ENCODE assay signal across 27 cellular contexts in the genomic region with DNA sequence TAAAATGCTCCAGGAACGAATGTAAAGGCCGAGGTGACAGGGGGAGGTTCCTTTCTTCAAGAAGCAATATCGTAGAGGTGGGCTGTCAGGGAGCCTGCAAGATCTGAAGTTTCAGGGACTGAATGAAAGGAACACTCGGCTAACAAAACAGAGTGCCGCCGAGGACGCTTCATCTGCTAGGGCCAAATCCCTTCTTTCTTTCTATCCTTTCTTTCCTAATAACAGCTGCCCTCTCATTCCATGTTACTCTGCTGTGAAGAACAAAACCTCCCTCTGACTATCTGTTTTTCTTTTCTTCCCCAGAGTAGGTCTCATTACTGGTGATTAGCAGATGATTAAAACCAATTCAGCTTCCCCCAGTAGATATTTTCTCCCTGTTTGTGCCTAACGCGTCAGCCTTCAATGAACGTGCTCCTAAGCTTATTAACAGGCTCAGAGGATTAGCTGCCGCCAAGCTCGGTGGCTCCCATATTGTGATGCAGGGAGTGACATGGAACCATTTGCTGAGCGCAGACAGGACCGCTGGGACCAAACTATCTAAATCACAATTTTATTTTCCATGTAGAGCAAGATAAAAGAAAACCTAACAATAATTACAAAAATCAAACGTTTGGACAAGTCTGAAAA.
DNase-seq lines count a peak whose midpoint lies in the region; ATAC-seq and TF ChIP-seq lines count a peak whose summit lies in the region.
"Had no signal": no experiment of that assay in that cellular context is flagged by ENCODE, and none has a peak within 500 bp of the region (broad histone marks: within the 10 kb centered on the region; RNA-seq: fewer than 3 reads in every experiment).

No MANE protein-coding gene starts in this region.

- no peak overlapping the region for H3K9ac ChIP-seq in endodermal cell (ENCODE audit: extremely low read depth, low read length, poor library complexity, severe bottlenecking)
- H3K9ac ChIP-seq: SK-N-SH had no signal

- peaks cover 5% of the 10 kb centered on the region for H3K9me3 ChIP-seq in endodermal cell (ENCODE audit: control insufficient read depth, low read length)
- H3K9me3 ChIP-seq: A549, SK-N-SH had no signal

- peaks cover 13% of the 10 kb centered on the region for H3K9me3 Mint-ChIP-seq in endodermal cell

- H3K4me3 ChIP-seq in endodermal cell (ENCODE audit: low read length) = peak overlapping the region; percentile 39
- H3K4me3 ChIP-seq: A549 had no signal

- H3K27ac ChIP-seq in endodermal cell (ENCODE audit: low read depth, low read length) = no peak overlapping the region
- H3K27ac ChIP-seq: A549 had no signal

- peaks cover 6% of the 10 kb centered on the region for H3K4me1 ChIP-seq in endodermal cell (ENCODE audit: control insufficient read depth, insufficient read depth, low read length)
- H3K4me1 ChIP-seq: A549 had no signal

- H3K36me3 Mint-ChIP-seq in endodermal cell (ENCODE audit: low read depth) = peaks cover 4% of the 10 kb centered on the region
- H3K36me3 Mint-ChIP-seq: CD4-positive, alpha-beta memory T cell had no signal

- no peak for TF ChIP-seq CTCF in endodermal cell (conservative IDR thresholded peaks at IDR 0.05)

- H3K27ac Mint-ChIP-seq in endodermal cell = no peak overlapping the region
- H3K27ac Mint-ChIP-seq: CD4-positive, alpha-beta memory T cell had no signal

- ATAC-seq in GM18519 (IDR thresholded peaks at IDR 0.05; ENCODE audit: low FRiP score, unreplicated experiment) = no peak
- ATAC-seq: A549, HCT116, PC-3 had no signal

- no peaks in the 10 kb centered on the region for H3K36me3 ChIP-seq in endodermal cell (ENCODE audit: control insufficient read depth, insufficient read depth, low read length)

- DNase-seq in NCI-H524 (lab: John Stamatoyannopoulos, UW) = peak; percentile 79 to 87
- DNase-seq in astrocyte of the hippocampus (ENCODE audit: low read depth, low spot score) = peak; percentile 26
- DNase-seq in endodermal cell = peak; percentile 67
- DNase-seq in retina = peak; percentile 58
- no peak for DNase-seq in activated CD8-positive, alpha-beta memory T cell treated with anti-CD3 and anti-CD28 coated beads, Interleukin-2, amount 50 U/mL, for 48 hours
- DNase-seq in mesenteric fat pad (ENCODE audit: low spot score) = no peak
- no peak for DNase-seq in HuH-7.5 (ENCODE audit: low spot score)
- DNase-seq: AML-193; CD4-positive, alpha-beta memory T cell; COR-L47; DMS 273 treated with DMSO at 0.1 percent for 48 hours; DMS79; EL; GDM1; NCI-H1048; NCI-H1417; NCI-H1694 treated with DMSO at 0.1 percent for 48 hours; NCI-H2081; NCI-H2227 treated with DMSO at 0.1 percent for 48 hours; NCI-H748 treated with DMSO at 0.1 percent for 48 hours; NK-92 treated with Interleukin-12 subunit alpha and Interleukin-12 subunit beta, amount 100 ng/mL, for 24 hours; PC-3; SK-N-SH; SW 1271 had no signal

- WGBS in endodermal cell (ENCODE audit: insufficient coverage in 1 of 2, insufficient read length in 1 of 2), 2 experiments = 60 to 72% methylated on average over 6 to 15 of the region's 15 CpGs

- H3K27me3 ChIP-seq in endodermal cell (ENCODE audit: control insufficient read depth, insufficient read depth, low read length, poor library complexity, severe bottlenecking) = no peaks in the 10 kb centered on the region

- no peak overlapping the region for H3K4me3 Mint-ChIP-seq in endodermal cell
- H3K4me3 Mint-ChIP-seq: CD4-positive, alpha-beta memory T cell had no signal

- H3K27me3 Mint-ChIP-seq in endodermal cell (ENCODE audit: insufficient read depth) = no peaks in the 10 kb centered on the region
- H3K27me3 Mint-ChIP-seq: CD4-positive, alpha-beta memory T cell had no signal

- H3K4me1 Mint-ChIP-seq in endodermal cell = peaks cover 16% of the 10 kb centered on the region
- H3K4me1 Mint-ChIP-seq: CD4-positive, alpha-beta memory T cell had no signal

Comparison
In these comparisons a context has a peak if more than half of its experiments do, and no peak if none do; other contexts are left out.
1. DNase-seq: peak in NCI-H524 (2 of 2), astrocyte of the hippocampus (single experiment), endodermal cell (single experiment) and retina (single experiment); none in activated CD8-positive, alpha-beta memory T cell treated with anti-CD3 and anti-CD28 coated beads, Interleukin-2, amount 50 U/mL, for 48 hours (single experiment), mesenteric fat pad (single experiment) and HuH-7.5 (single experiment).